Comparison of ENCODE assay signal across 8 cellular contexts in the genomic region with DNA sequence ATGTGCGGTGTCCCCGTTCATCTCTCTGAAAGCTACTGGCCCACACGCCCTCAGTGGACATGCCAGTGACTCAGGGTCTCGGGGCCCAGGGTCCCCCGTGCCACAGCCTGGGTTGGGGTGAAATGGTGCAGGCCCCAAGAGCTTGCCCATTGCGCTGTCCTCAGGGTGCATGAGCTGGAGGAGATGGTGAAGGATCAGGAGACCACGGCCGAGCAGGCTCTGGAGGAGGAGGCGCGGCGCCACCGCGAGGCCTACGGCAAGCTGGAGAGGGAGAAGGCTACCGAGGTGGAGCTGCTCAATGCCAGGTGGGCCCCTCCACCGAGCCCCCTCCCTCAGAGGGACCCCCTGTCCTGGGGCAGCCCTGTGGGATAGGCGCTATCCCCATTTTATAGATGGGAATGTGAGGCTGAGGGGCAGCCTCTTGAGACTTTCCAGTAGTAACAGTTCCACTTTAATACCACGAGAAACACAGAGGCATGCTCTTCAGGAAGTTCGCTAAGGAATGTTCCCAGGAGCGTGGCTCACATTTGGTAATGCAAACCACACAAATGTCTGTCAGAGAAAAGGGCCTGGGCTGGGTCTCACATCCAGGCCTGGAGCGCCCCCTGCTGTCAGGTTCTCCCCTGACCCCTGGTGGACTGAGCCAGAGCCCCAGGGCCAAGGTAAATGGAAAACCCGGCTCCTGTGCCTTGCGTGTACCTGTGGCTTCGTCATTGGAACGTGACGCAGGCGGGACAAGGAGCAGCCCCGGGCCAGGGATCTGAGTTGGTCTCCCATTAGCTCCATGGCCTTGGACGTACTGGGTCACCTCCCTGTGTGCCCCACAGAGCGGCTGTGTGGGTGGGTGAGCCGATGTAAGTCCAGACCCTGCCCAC.
DNase-seq lines count a peak whose midpoint lies in the region; ATAC-seq and TF ChIP-seq lines count a peak whose summit lies in the region.

No MANE protein-coding gene starts in this region.

- RAD21 ChIA-PET in HCT116 (lab: Charles Lee; ENCODE audit: low non-redundant PET in 1 of 2, low total read pairs in 2 of 2, uncharacterized antibody in 2 of 2, unreplicated experiment in 2 of 2): interaction anchor here (0.7 to 1.6 kb wide), 2 partner anchors 88 to 120 kb away, joined by 3 to 6 read pairs; no protein-coding TSS in a partner anchor

- no peak overlapping the region for H3K4me3 Mint-ChIP-seq in CD4-positive, CD25-positive, alpha-beta regulatory T cell
- no peak overlapping the region for H3K4me3 Mint-ChIP-seq in effector memory CD8-positive, alpha-beta T cell
- no peak overlapping the region for H3K4me3 Mint-ChIP-seq in mesothelial cell of epicardium

- no peaks in the 10 kb centered on the region for H3K9me3 ChIP-seq in CD4-positive, CD25-positive, alpha-beta regulatory T cell (ENCODE audit: control insufficient read depth in 2 of 2, low read length in 2 of 2)
- H3K9me3 ChIP-seq in HCT116 (ENCODE audit: control insufficient read depth in 1 of 2, insufficient read depth in 1 of 2, low read depth in 1 of 2, low read length in 2 of 2): no peaks in the 10 kb centered on the region
- peaks cover 11% of the 10 kb centered on the region; the same call in 1 of the 2 replicates for H3K9me3 ChIP-seq in NT2/D1 (ENCODE audit: insufficient read depth, low read length)

- BruUV-seq in HCT116 (replicated peaks; lab: Mats Ljungman, UMichigan): no TSS peak

- peaks cover 4% of the 10 kb centered on the region for H3K27me3 Mint-ChIP-seq in CD4-positive, CD25-positive, alpha-beta regulatory T cell
- no peaks in the 10 kb centered on the region for H3K27me3 Mint-ChIP-seq in effector memory CD8-positive, alpha-beta T cell
- no peaks in the 10 kb centered on the region for H3K27me3 Mint-ChIP-seq in mesothelial cell of epicardium (ENCODE audit: low read depth)

- no peaks in the 10 kb centered on the region for H4K20me1 ChIP-seq in HCT116 (ENCODE audit: insufficient read depth)

- no peak overlapping the region for H3K4me3 ChIP-seq in CD4-positive, CD25-positive, alpha-beta regulatory T cell (ENCODE audit: low read depth, low read length)
- H3K4me3 ChIP-seq in HCT116 (replicated peaks in 1 of 2; ENCODE audit: low read depth in 1 of 2, low read length in 2 of 2): no peak overlapping the region
- H3K4me3 ChIP-seq in NT2/D1 (ENCODE audit: insufficient read length, low read depth): no peak overlapping the region

- peak overlapping the region; percentile 23; the same call in 1 of the 2 replicates for H3K4me2 ChIP-seq in HCT116 (ENCODE audit: low read length)

- intact Hi-C loops in HCT116 (cut with micrococcal nuclease): loop anchor here (1.0 to 2.0 kb wide), 4 partner anchors 78 to 317 kb away; no protein-coding TSS in a partner anchor

- no peak for TF ChIP-seq POLR2A in HCT116 (IDR thresholded peaks at IDR 0.05; ENCODE audit: borderline replicate concordance, extremely low read depth, insufficient read depth, insufficient read length)

- H3K9ac ChIP-seq in HCT116 (ENCODE audit: low read length) (no peak overlapping the region), NT2/D1 (ENCODE audit: insufficient read length, low read depth) (no peak overlapping the region)

- H3K4me1 Mint-ChIP-seq in CD4-positive, CD25-positive, alpha-beta regulatory T cell: no peaks in the 10 kb centered on the region
- H3K4me1 Mint-ChIP-seq in effector memory CD8-positive, alpha-beta T cell (ENCODE audit: low read depth in 2 of 2): peaks cover 0 to 2% of the 10 kb centered on the region in 2 donors
- H3K4me1 Mint-ChIP-seq in mesothelial cell of epicardium: no peaks in the 10 kb centered on the region

- TF ChIP-seq RAD21 in HCT116 (IDR thresholded peaks at IDR 0.05; ENCODE audit: low read depth): peak; percentile 95

- TF ChIP-seq CTCF in HCT116 (IDR thresholded peaks at IDR 0.05 in 2 of 3, conservative IDR thresholded peaks at IDR 0.05 in 1 of 3; ENCODE audit: borderline replicate concordance in 1 of 3, insufficient read depth in 1 of 3, low read depth in 2 of 3, low read length in 2 of 3) (peak; percentile 94 to 98 (median 96)), mesothelial cell of epicardium (IDR thresholded peaks at IDR 0.05; ENCODE audit: unreplicated experiment) (peak; percentile 84)

- no peaks in the 10 kb centered on the region for H3K27me3 ChIP-seq in CD4-positive, CD25-positive, alpha-beta regulatory T cell (ENCODE audit: control insufficient read depth, insufficient read depth, low read length)
- H3K27me3 ChIP-seq in HCT116 (ENCODE audit: insufficient read depth, low read length): no peaks in the 10 kb centered on the region
- H3K27me3 ChIP-seq in NT2/D1 (ENCODE audit: insufficient read depth, insufficient read length): no peaks in the 10 kb centered on the region

- H3K9me3 Mint-ChIP-seq in CD4-positive, CD25-positive, alpha-beta regulatory T cell: no peaks in the 10 kb centered on the region
- H3K9me3 Mint-ChIP-seq in effector memory CD8-positive, alpha-beta T cell: no peaks in the 10 kb centered on the region
- H3K9me3 Mint-ChIP-seq in mesothelial cell of epicardium: no peaks in the 10 kb centered on the region

- H3K36me3 ChIP-seq in CD4-positive, CD25-positive, alpha-beta regulatory T cell (ENCODE audit: control insufficient read depth, insufficient read depth, low read length): peaks cover 72% of the 10 kb centered on the region
- H3K36me3 ChIP-seq in HCT116 (ENCODE audit: control insufficient read depth in 1 of 2, insufficient read depth in 2 of 2, low read length in 2 of 2): no peaks in the 10 kb centered on the region; a peak in 1 of 4 replicates
- H3K36me3 ChIP-seq in NT2/D1 (ENCODE audit: insufficient read depth, insufficient read length, low read length): peaks cover 13% of the 10 kb centered on the region

- no peak overlapping the region for H3K27ac Mint-ChIP-seq in CD4-positive, CD25-positive, alpha-beta regulatory T cell
- no peak overlapping the region for H3K27ac Mint-ChIP-seq in effector memory CD8-positive, alpha-beta T cell
- H3K27ac Mint-ChIP-seq in mesothelial cell of epicardium: no peak overlapping the region

- peak; percentile 64 to 75 for ATAC-seq in CD4-positive, CD25-positive, alpha-beta regulatory T cell (ENCODE audit: low read depth in 2 of 2)
- ATAC-seq in HCT116: peak; percentile 95
- peak; percentile 92 for ATAC-seq in effector memory CD8-positive, alpha-beta T cell (replicated peaks)
- no peak for ATAC-seq in GM21576 (IDR thresholded peaks at IDR 0.05; ENCODE audit: unreplicated experiment)

- CTCF ChIA-PET in HCT116 (lab: Charles Lee): interaction anchor here (0.6 to 3.0 kb wide), 6 partner anchors 77 to 317 kb away, joined by 3 to 12 read pairs (median 6); no protein-coding TSS in a partner anchor

- H3K79me2 ChIP-seq in HCT116 (ENCODE audit: insufficient read depth, low read length): no peaks in the 10 kb centered on the region

- no peaks in the 10 kb centered on the region for H3K4me1 ChIP-seq in CD4-positive, CD25-positive, alpha-beta regulatory T cell (ENCODE audit: control insufficient read depth, insufficient read depth, low read length, poor library complexity, severe bottlenecking)
- H3K4me1 ChIP-seq in HCT116 (ENCODE audit: control insufficient read depth in 1 of 2, insufficient read depth in 2 of 2, low read length in 2 of 2) (peaks cover 0 to 10% of the 10 kb centered on the region in 2 experiments; a peak in 2 of 4 replicates), NT2/D1 (ENCODE audit: insufficient read depth, insufficient read length) (peaks cover 19% of the 10 kb centered on the region)

- H3K9me2 ChIP-seq in HCT116 (ENCODE audit: insufficient read depth): no peaks in the 10 kb centered on the region

- peaks cover 5% of the 10 kb centered on the region for H3K36me3 Mint-ChIP-seq in CD4-positive, CD25-positive, alpha-beta regulatory T cell
- peaks cover 68% of the 10 kb centered on the region for H3K36me3 Mint-ChIP-seq in effector memory CD8-positive, alpha-beta T cell (ENCODE audit: insufficient read depth)
- peaks cover 8% of the 10 kb centered on the region for H3K36me3 Mint-ChIP-seq in mesothelial cell of epicardium

- H2AFZ ChIP-seq in HCT116 (ENCODE audit: low read depth, low read length, poor library complexity, severe bottlenecking): no peak overlapping the region

- H3K27ac ChIP-seq in CD4-positive, CD25-positive, alpha-beta regulatory T cell (ENCODE audit: insufficient read depth, low read length, poor library complexity, severe bottlenecking): no peak overlapping the region
- H3K27ac ChIP-seq in HCT116 (ENCODE audit: low read depth, low read length): no peak overlapping the region

- DNase-seq in CD4-positive, CD25-positive, alpha-beta regulatory T cell: peak; percentile 70 to 78 (median 73)
- DNase-seq in HCT116 (ENCODE audit: low read depth, low spot score) (peak; percentile 49), NT2/D1 (ENCODE audit: low read depth, low spot score) (peak; percentile 71), mesothelial cell of epicardium (ENCODE audit: low spot score in 2 of 2, unreplicated experiment in 2 of 2) (peak; percentile 77 to 91)
- DNase-seq in activated CD8-positive, alpha-beta memory T cell treated with anti-CD3 and anti-CD28 coated beads for 4 hours (ENCODE audit: low read depth in 2 of 2): peak; percentile 74 to 75
- peak; percentile 89 to 91 (median 90) for DNase-seq in effector memory CD8-positive, alpha-beta T cell
- peak; percentile 54 to 67 for DNase-seq in stimulated activated CD8-positive, alpha-beta memory T cell treated with anti-CD3 and anti-CD28 coated beads, Interleukin-15, amount 100 ng/mL, for 48 hours (ENCODE audit: low read depth in 2 of 2)

- POLR2A ChIA-PET in HCT116 (lab: Charles Lee): interaction anchor here (0.5 kb wide), 1 partner anchor 622 kb away, joined by 3 read pairs; no protein-coding TSS in a partner anchor

TF ChIP-seq in HCT116, 20 proteins besides CTCF, POLR2A, EP300 and RAD21:
- no peak for TF ChIP-seq YY1 (IDR thresholded peaks at IDR 0.05; ENCODE audit: extremely low read depth, insufficient replicate concordance, low read depth, low read length)
- no peak for TF ChIP-seq ELF1 (IDR thresholded peaks at IDR 0.05; ENCODE audit: borderline replicate concordance, low read depth)
- no peak for TF ChIP-seq ZFX (IDR thresholded peaks at IDR 0.05)
- no peak for TF ChIP-seq JUND (IDR thresholded peaks at IDR 0.05)
- TF ChIP-seq SP1 (IDR thresholded peaks at IDR 0.05; ENCODE audit: low read depth): no peak
- no peak for TF ChIP-seq TCF7L2 (IDR thresholded peaks at IDR 0.05; ENCODE audit: borderline replicate concordance, extremely low read depth, insufficient read depth, insufficient read length)
- TF ChIP-seq SIN3A (IDR thresholded peaks at IDR 0.05; ENCODE audit: low read depth): no peak
- no peak for TF ChIP-seq FOSL1 (IDR thresholded peaks at IDR 0.05; ENCODE audit: low read depth)
- TF ChIP-seq EGR1 (IDR thresholded peaks at IDR 0.05; ENCODE audit: low read depth): no peak
- TF ChIP-seq, protein P1, sequence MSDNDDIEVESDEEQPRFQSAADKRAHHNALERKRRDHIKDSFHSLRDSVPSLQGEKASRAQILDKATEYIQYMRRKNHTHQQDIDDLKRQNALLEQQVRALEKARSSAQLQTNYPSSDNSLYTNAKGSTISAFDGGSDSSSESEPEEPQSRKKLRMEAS (IDR thresholded peaks at IDR 0.05): no peak
